Comparison of ENCODE assay signal across 8 cellular contexts in genomic region chr13:52454825-52455676, GRCh38. TPM values are rescaled to one million over a fixed set of nuclear protein-coding genes. Genes with fewer than 3 reads are reported as not detected.
DNase-seq lines count a peak whose midpoint lies in the region; ATAC-seq and TF ChIP-seq lines count a peak whose summit lies in the region.

CKAP2 (plus strand) TSS chr13:52455478; CDS start chr13:52455557, 79 bp downstream.

- POLR2A ChIA-PET in SK-N-SH (lab: Yijun Ruan, JAX) = no interaction called here

- whole genome bisulfite sequencing in SK-N-SH (ENCODE audit: low lambda C conversion rate) = under 1% methylated on average over 25 of the region's 56 CpGs
- 0 to 1% methylated on average over 25 to 46 of the region's 56 CpGs for WGBS in testis, 2 donors

- H3K79me2 ChIP-seq in SK-N-SH (ENCODE audit: insufficient read depth) = peaks cover 46% of the 10 kb centered on the region

- H3K9me2 ChIP-seq in SK-N-SH = no peaks in the 10 kb centered on the region

- peaks cover 8 to 15% of the 10 kb centered on the region in 2 experiments; a peak in 3 of 4 replicates for H3K4me1 ChIP-seq in SK-N-SH (ENCODE audit: control insufficient read depth in 1 of 2, insufficient read depth in 2 of 2, low read depth in 1 of 2, low read length in 1 of 2)
- no peaks in the 10 kb centered on the region for H3K4me1 ChIP-seq in testis

- H3K36me3 ChIP-seq in SK-N-SH (replicated peaks in 1 of 2; ENCODE audit: control insufficient read depth in 1 of 2, insufficient read depth in 2 of 2, low read length in 1 of 2) (peaks cover 3 to 9% of the 10 kb centered on the region in 2 experiments), testis (ENCODE audit: low read depth, missing control alignments) (no peaks in the 10 kb centered on the region)

- DNase-seq in GM04504 (ENCODE audit: low read depth) (peak; percentile 85), NCI-H1048 (lab: John Stamatoyannopoulos, UW) (peak; percentile 68), SK-N-SH (peak; percentile 93), globus pallidus (ENCODE audit: low spot score) (peak; percentile 90), occipital lobe (lab: John Stamatoyannopoulos, UW) (peak; percentile 91), testis (peak; percentile 98)
- peak; percentile 96 for DNase-seq in activated naive CD4-positive, alpha-beta T cell treated with anti-CD3 and anti-CD28 coated beads, Interleukin-2, amount 50 U/mL, for 16 hours

- peaks cover 3% of the 10 kb centered on the region; the same call in 1 of the 2 replicates for H4K20me1 ChIP-seq in SK-N-SH (ENCODE audit: insufficient read depth)

- H3K27ac ChIP-seq in SK-N-SH (ENCODE audit: low read depth in 2 of 2, low read length in 1 of 2) (peak within 1 kb of the TSS; percentile 77 to 92), testis (peak within 1 kb of the TSS; percentile 68 to 93)

- ATAC-seq in HG02571 (IDR thresholded peaks at IDR 0.05; ENCODE audit: unreplicated experiment) = peak; percentile 74

- H3F3A ChIP-seq in SK-N-SH (replicated peaks; ENCODE audit: insufficient read depth) = no peaks in the 10 kb centered on the region

- H3K27me3 ChIP-seq in SK-N-SH (ENCODE audit: insufficient read depth) (no peaks in the 10 kb centered on the region), testis (no peaks in the 10 kb centered on the region)

- TF ChIP-seq RAD21 in SK-N-SH (IDR thresholded peaks at IDR 0.05; ENCODE audit: low read length) = no peak

- H3K4me3 ChIP-seq in SK-N-SH (ENCODE audit: low read depth in 2 of 2, low read length in 1 of 2) = peak within 1 kb of the TSS; percentile 82 to 86
- peak within 1 kb of the TSS; percentile 68 to 76 for H3K4me3 ChIP-seq in testis

- TF ChIP-seq CTCF in SK-N-SH (IDR thresholded peaks at IDR 0.05) (no peak), testis (IDR thresholded peaks at IDR 0.05) (no peak)

- peak; percentile 50 to 65; a peak in 3 of 4 replicates for TF ChIP-seq EP300 in SK-N-SH (IDR thresholded peaks at IDR 0.05; ENCODE audit: borderline replicate concordance in 1 of 2, low read depth in 1 of 2, low read length in 1 of 2)

- intact Hi-C loops in testis (cut with DNase I; ENCODE audit: low total_unique reads) = loop anchor here (10.0 kb wide), 1 partner anchor 110 kb away; no protein-coding TSS in a partner anchor

- no peaks in the 10 kb centered on the region for H3K9me3 ChIP-seq in SK-N-SH
- no peaks in the 10 kb centered on the region for H3K9me3 ChIP-seq in testis

- peak within 1 kb of the TSS; percentile 80 for H3K4me2 ChIP-seq in SK-N-SH

- H3K9ac ChIP-seq in SK-N-SH = peak within 1 kb of the TSS; percentile 66

- CTCF ChIA-PET in SK-N-SH (lab: Yijun Ruan, JAX) = interaction anchor here (1.0 to 1.7 kb wide), 3 partner anchors 12 to 747 kb away, joined by 3 read pairs; no protein-coding TSS in a partner anchor

- peak; percentile 38 for TF ChIP-seq POLR2A in testis (IDR thresholded peaks at IDR 0.05)

- peak within 1 kb of the TSS; percentile 94 for H2AFZ ChIP-seq in SK-N-SH (ENCODE audit: low read depth)

TF ChIP-seq in SK-N-SH, 30 proteins besides CTCF, POLR2A, EP300 and RAD21 (continues in another document):
- no peak for TF ChIP-seq REST (IDR thresholded peaks at IDR 0.05; ENCODE audit: low read depth, low read length)
- no peak for TF ChIP-seq YY1 (IDR thresholded peaks at IDR 0.05; ENCODE audit: low read depth)
- no peak for TF ChIP-seq ZBTB33 (IDR thresholded peaks at IDR 0.05; ENCODE audit: borderline replicate concordance, low read depth)
- TF ChIP-seq TCF12 (IDR thresholded peaks at IDR 0.05) = no peak
- no peak for TF ChIP-seq USF1 (IDR thresholded peaks at IDR 0.05; ENCODE audit: borderline replicate concordance, low read depth)
- TF ChIP-seq JUND (IDR thresholded peaks at IDR 0.05) = no peak
- TF ChIP-seq RXRA (IDR thresholded peaks at IDR 0.05; ENCODE audit: borderline replicate concordance, low read depth) = no peak
- TF ChIP-seq FOXM1 (IDR thresholded peaks at IDR 0.05; ENCODE audit: low read depth) = peak; percentile 100
- TF ChIP-seq MAX (IDR thresholded peaks at IDR 0.05; ENCODE audit: low read depth) = peak; percentile 26; the same call in 1 of the 2 replicates
- no peak for TF ChIP-seq GABPA (IDR thresholded peaks at IDR 0.05; ENCODE audit: low read depth)
- TF ChIP-seq GATA2 (CRISPR knock-in tag; IDR thresholded peaks at IDR 0.05) = no peak
- no peak for TF ChIP-seq NRF1 (IDR thresholded peaks at IDR 0.05; ENCODE audit: low read depth, low read length)
- TF ChIP-seq PBX3 (IDR thresholded peaks at IDR 0.05) = no peak
- peak; percentile 97 for TF ChIP-seq RFX5 (IDR thresholded peaks at IDR 0.05; ENCODE audit: low read length)
- no peak for TF ChIP-seq ELF1 (IDR thresholded peaks at IDR 0.05)
- TF ChIP-seq SIN3A (IDR thresholded peaks at IDR 0.05; ENCODE audit: borderline replicate concordance, low read depth, low read length) = no peak
- TF ChIP-seq SMC3 (IDR thresholded peaks at IDR 0.05; ENCODE audit: low read depth, low read length) = no peak
- TF ChIP-seq, protein P1, sequence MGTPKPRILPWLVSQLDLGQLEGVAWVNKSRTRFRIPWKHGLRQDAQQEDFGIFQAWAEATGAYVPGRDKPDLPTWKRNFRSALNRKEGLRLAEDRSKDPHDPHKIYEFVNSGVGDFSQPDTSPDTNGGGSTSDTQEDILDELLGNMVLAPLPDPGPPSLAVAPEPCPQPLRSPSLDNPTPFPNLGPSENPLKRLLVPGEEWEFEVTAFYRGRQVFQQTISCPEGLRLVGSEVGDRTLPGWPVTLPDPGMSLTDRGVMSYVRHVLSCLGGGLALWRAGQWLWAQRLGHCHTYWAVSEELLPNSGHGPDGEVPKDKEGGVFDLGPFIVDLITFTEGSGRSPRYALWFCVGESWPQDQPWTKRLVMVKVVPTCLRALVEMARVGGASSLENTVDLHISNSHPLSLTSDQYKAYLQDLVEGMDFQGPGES (IDR thresholded peaks at IDR 0.05; ENCODE audit: low read depth, low read length) = peak; percentile 49

RNA-seq across cellular contexts. Expression of gene CKAP2, which starts in this region (rescaled TPM):
- polyA plus RNA-seq in SK-N-SH (2012; rRNA removed) (7.1 TPM in 2 replicates), testis (ENCODE audit: insufficient read depth, low read depth, low replicate concordance) (27.0 TPM)
- 12.4 and 15.4 TPM in 2 replicates for polyA plus RNA-seq in SK-N-SH (2012; cell fraction: cytosol; rRNA removed)
- 3.9 and 8.4 TPM in 2 replicates for polyA plus RNA-seq in SK-N-SH (2012; cell fraction: nucleus; rRNA removed)
- total RNA-seq in occipital lobe (12.9 TPM), testis (10 to 100 TPM; 33.8 to 43.2 TPM)

Comparison
In these comparisons a context has a peak if more than half of its experiments do, and no peak if none do; other contexts are left out.
1. Peak in every context shown above with its lines: DNase-seq, ATAC-seq, H3K4me3 ChIP-seq and H3K27ac ChIP-seq.